1 cellular context compared by ENCODE assay signal in genomic region chr17:73255671-73256181, GRCh38.
TF ChIP-seq lines count a peak whose summit lies in the region.

No MANE protein-coding gene starts in this region.

TF ChIP-seq in HepG2, 621 proteins besides CTCF, POLR2A, EP300 and RAD21 (continued from another document and continues in another):
- no peak for TF ChIP-seq AKAP8 (CRISPR knock-in tag; IDR thresholded peaks at IDR 0.05)
- no peak for TF ChIP-seq PRPF4 (IDR thresholded peaks at IDR 0.05; ENCODE audit: low read depth, low read length, poor library complexity, severe bottlenecking)
- TF ChIP-seq CSRNP2 (CRISPR knock-in tag; conservative IDR thresholded peaks at IDR 0.05; ENCODE audit: low read depth), result no peak
- no peak for TF ChIP-seq POLR2AphosphoS2 (IDR thresholded peaks at IDR 0.05; ENCODE audit: low read depth, low read length)
- TF ChIP-seq POGK (CRISPR knock-in tag; conservative IDR thresholded peaks at IDR 0.05), result no peak
- no peak for TF ChIP-seq ZSCAN31 (CRISPR knock-in tag; IDR thresholded peaks at IDR 0.05; ENCODE audit: low read depth)
- no peak for TF ChIP-seq ZNF644 (CRISPR knock-in tag; IDR thresholded peaks at IDR 0.05; ENCODE audit: low read depth)
- no peak for TF ChIP-seq TBP (CRISPR knock-in tag; IDR thresholded peaks at IDR 0.05)
- TF ChIP-seq ZBTB42 (CRISPR knock-in tag; IDR thresholded peaks at IDR 0.05), result no peak
- TF ChIP-seq ZSCAN30 (CRISPR knock-in tag; IDR thresholded peaks at IDR 0.05), result peak; percentile 86; the same call in 1 of the 2 replicates
- TF ChIP-seq ZUFSP (CRISPR knock-in tag; IDR thresholded peaks at IDR 0.05; ENCODE audit: borderline replicate concordance), result no peak
- no peak for TF ChIP-seq ARNT (IDR thresholded peaks at IDR 0.05)
- no peak for TF ChIP-seq KIAA2018 (CRISPR knock-in tag; IDR thresholded peaks at IDR 0.05; ENCODE audit: borderline replicate concordance)
- TF ChIP-seq CEBPB (IDR thresholded peaks at IDR 0.05; ENCODE audit: borderline replicate concordance, low read depth, low read length), result no peak
- TF ChIP-seq RBM39 (IDR thresholded peaks at IDR 0.05; ENCODE audit: low read depth, low read length, poor library complexity, severe bottlenecking), result no peak
- no peak for TF ChIP-seq SMYD3 (CRISPR knock-in tag; IDR thresholded peaks at IDR 0.05)
- TF ChIP-seq ARID5B (CRISPR knock-in tag; IDR thresholded peaks at IDR 0.05), result 0 out of 2 replicates have a peak, but pooled peaks have one; percentile 21
- 0 out of 2 replicates have a peak, but pooled peaks have one; percentile 32 for TF ChIP-seq PATZ1 (CRISPR knock-in tag; IDR thresholded peaks at IDR 0.05)
- no peak for TF ChIP-seq ZNF660 (CRISPR knock-in tag; IDR thresholded peaks at IDR 0.05; ENCODE audit: borderline replicate concordance, low read depth)
- no peak for TF ChIP-seq NFIC (IDR thresholded peaks at IDR 0.05; ENCODE audit: low read length)
- TF ChIP-seq MLLT10 (CRISPR knock-in tag; IDR thresholded peaks at IDR 0.05), result no peak
- no peak for TF ChIP-seq NR0B2 (CRISPR knock-in tag; IDR thresholded peaks at IDR 0.05)
- peak; percentile 37; the same call in 1 of the 2 replicates for TF ChIP-seq GFI1 (CRISPR knock-in tag; IDR thresholded peaks at IDR 0.05; ENCODE audit: borderline replicate concordance)
- no peak for TF ChIP-seq SNAPC2 (CRISPR knock-in tag; IDR thresholded peaks at IDR 0.05)
- TF ChIP-seq PBX2 (CRISPR knock-in tag; IDR thresholded peaks at IDR 0.05), result no peak
- no peak for TF ChIP-seq PAWR (CRISPR knock-in tag; IDR thresholded peaks at IDR 0.05; ENCODE audit: borderline replicate concordance)
- no peak for TF ChIP-seq BRD4 (CRISPR knock-in tag; IDR thresholded peaks at IDR 0.05)
- no peak for TF ChIP-seq HOXA7 (CRISPR knock-in tag; IDR thresholded peaks at IDR 0.05)
- no peak for TF ChIP-seq SP1 (IDR thresholded peaks at IDR 0.05)
- no peak for TF ChIP-seq SP1 (CRISPR knock-in tag; IDR thresholded peaks at IDR 0.05)
- no peak for TF ChIP-seq LBX2 (CRISPR knock-in tag; IDR thresholded peaks at IDR 0.05; ENCODE audit: borderline replicate concordance)
- no peak for TF ChIP-seq ZNF564 (CRISPR knock-in tag; IDR thresholded peaks at IDR 0.05)
- no peak for TF ChIP-seq CHD2 (IDR thresholded peaks at IDR 0.05; ENCODE audit: low read depth, low read length)
- TF ChIP-seq SP140L (CRISPR knock-in tag; IDR thresholded peaks at IDR 0.05; ENCODE audit: borderline replicate concordance), result peak; percentile 91; the same call in 1 of the 2 replicates
- 0 out of 2 replicates have a peak, but pooled peaks have one; percentile 27 for TF ChIP-seq TFE3 (CRISPR knock-in tag; IDR thresholded peaks at IDR 0.05)
